1 cellular context compared by ENCODE assay signal in genomic region chr17:29588561-29589411, GRCh38.
TF ChIP-seq lines count a peak whose summit lies in the region.

No MANE protein-coding gene starts in this region.

TF ChIP-seq in GM12878, 131 proteins besides CTCF, POLR2A, EP300 and RAD21 (continues in another document):
- TF ChIP-seq EED (IDR thresholded peaks at IDR 0.05; ENCODE audit: low read depth) (0 out of 2 replicates have a peak, but pooled peaks have one; percentile 17), USF1 (IDR thresholded peaks at IDR 0.05; ENCODE audit: borderline replicate concordance, extremely low read length, insufficient read depth, low read depth, low read length) (no peak), NR2C1 (IDR thresholded peaks at IDR 0.05) (no peak), CUX1 (IDR thresholded peaks at IDR 0.05; ENCODE audit: insufficient replicate concordance, low read depth, low read length) (no peak), ZNF207 (IDR thresholded peaks at IDR 0.05; ENCODE audit: borderline replicate concordance) (0 out of 2 replicates have a peak, but pooled peaks have one; percentile 40), MAX (IDR thresholded peaks at IDR 0.05; ENCODE audit: low read depth, low read length) (no peak), CHD4 (IDR thresholded peaks at IDR 0.05) (no peak), MTA2 (IDR thresholded peaks at IDR 0.05; ENCODE audit: low read depth) (no peak), ZNF217 (IDR thresholded peaks at IDR 0.05) (no peak), E2F8 (IDR thresholded peaks at IDR 0.05; ENCODE audit: low read depth, partially characterized antibody) (no peak), TBL1XR1 (IDR thresholded peaks at IDR 0.05; ENCODE audit: low read depth, low read length) (no peak), RUNX3 (IDR thresholded peaks at IDR 0.05; ENCODE audit: low read length) (peak; percentile 43; the same call in 1 of the 2 replicates), IRF5 (IDR thresholded peaks at IDR 0.05; ENCODE audit: borderline replicate concordance) (no peak), MLLT1 (IDR thresholded peaks at IDR 0.05) (no peak), NBN (IDR thresholded peaks at IDR 0.05) (0 out of 2 replicates have a peak, but pooled peaks have one; percentile 22), EGR1 (IDR thresholded peaks at IDR 0.05; ENCODE audit: borderline replicate concordance in 1 of 2, low read depth in 2 of 2, low read length in 2 of 2) (peak in 1 of 2 experiments; percentile 81; a peak in 2 of 3 replicates), NKRF (conservative IDR thresholded peaks at IDR 0.05) (peak; percentile 39; the same call in 1 of the 2 replicates), HDGF (IDR thresholded peaks at IDR 0.05) (0 out of 2 replicates have a peak, but pooled peaks have one; percentile 48), TCF12 (IDR thresholded peaks at IDR 0.05; ENCODE audit: low read depth, low read length) (peak; percentile 6; the same call in 1 of the 2 replicates), ZBTB11 (CRISPR knock-in tag; IDR thresholded peaks at IDR 0.05) (no peak), HSF1 (IDR thresholded peaks at IDR 0.05; ENCODE audit: low read depth, low read length) (no peak), NR2F1 (conservative IDR thresholded peaks at IDR 0.05) (0 out of 2 replicates have a peak, but pooled peaks have one; percentile 16), REST (IDR thresholded peaks at IDR 0.05; ENCODE audit: low read depth, low read length) (no peak), WRNIP1 (IDR thresholded peaks at IDR 0.05; ENCODE audit: borderline replicate concordance, low read depth, low read length) (no peak), IKZF1 (conservative IDR thresholded peaks at IDR 0.05) (peak; percentile 42), BHLHE40 (IDR thresholded peaks at IDR 0.05; ENCODE audit: borderline replicate concordance in 1 of 2, low read depth in 2 of 2, low read length in 1 of 2) (peak in 1 of 2 experiments; percentile 73; a peak in 2 of 4 replicates), BCL11A (IDR thresholded peaks at IDR 0.05; ENCODE audit: low read depth, low read length) (0 out of 2 replicates have a peak, but pooled peaks have one; percentile 5), SP1 (IDR thresholded peaks at IDR 0.05; ENCODE audit: low read depth, low read length) (no peak), DPF2 (IDR thresholded peaks at IDR 0.05) (peak; percentile 44; the same call in 1 of the 2 replicates)
